7 cellular contexts compared by ENCODE assay signal in the genomic region with DNA sequence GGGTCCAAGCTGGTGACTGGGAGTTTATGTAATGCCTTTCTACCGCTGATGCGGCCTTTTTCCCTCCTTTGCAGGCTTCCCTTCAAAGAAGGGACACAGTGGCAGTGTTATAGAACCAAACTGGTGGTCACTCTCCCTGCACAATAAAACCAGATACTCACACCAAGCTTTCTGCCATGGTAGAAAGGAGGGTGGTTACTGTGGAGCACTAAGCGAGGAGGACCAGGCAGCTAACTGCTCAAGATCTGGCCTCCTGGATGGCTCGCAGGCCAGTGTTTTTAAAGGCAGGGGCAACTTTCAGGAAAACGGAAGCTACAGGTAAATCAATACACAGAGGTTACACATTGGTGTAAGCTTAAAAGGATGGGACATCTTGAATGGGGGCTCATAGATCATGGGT.
"Had no signal": no experiment of that assay in that cellular context is flagged by ENCODE, and none has a peak within 500 bp of the region (broad histone marks: within the 10 kb centered on the region; RNA-seq: fewer than 3 reads in every experiment).

No MANE protein-coding gene starts in this region.

- H3K4me1 Mint-ChIP-seq: IgD-negative memory B cell had no signal

- H3K27ac Mint-ChIP-seq: H9, IgD-negative memory B cell had no signal

- H3K4me3 Mint-ChIP-seq: H9, IgD-negative memory B cell had no signal

- FAIRE-seq: H54, HTR-8/SVneo had no signal

- H3K9me3 Mint-ChIP-seq: H9 had no signal

- DNase-seq: GOT3, H9, HCEC 1CT, KBM-7 had no signal
